Comparison of ENCODE assay signal across 28 cellular contexts in the genomic region with DNA sequence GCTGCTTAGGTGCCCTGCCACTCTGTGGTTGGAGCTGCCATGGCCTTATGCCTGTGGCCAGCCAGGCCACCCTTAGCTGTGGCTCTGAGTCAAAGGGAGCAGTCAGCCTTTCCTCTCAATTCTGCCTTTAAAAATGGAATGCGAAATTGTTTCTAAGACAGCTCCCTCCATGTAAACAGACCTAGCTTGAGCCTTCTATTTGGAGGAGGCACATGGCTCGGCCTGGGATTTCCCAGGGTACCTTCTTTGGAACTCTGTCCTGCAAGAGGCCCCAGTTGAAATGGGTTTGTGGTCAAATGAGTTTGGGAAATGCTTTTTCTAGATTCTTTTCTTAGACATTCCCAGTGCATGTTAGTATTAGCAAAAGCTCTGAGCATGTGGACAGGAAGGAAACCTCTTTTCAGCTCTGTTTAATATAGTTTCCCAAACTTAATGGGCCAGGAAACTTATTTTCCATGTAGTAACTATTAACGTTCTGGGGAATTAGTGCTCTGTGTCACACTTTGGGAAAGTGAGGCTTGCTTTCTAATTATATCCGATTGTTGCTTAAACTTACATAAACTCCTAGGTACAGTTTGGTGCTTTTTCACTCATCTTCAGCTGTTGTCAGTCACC. TPM values are rescaled to one million over a fixed set of nuclear protein-coding genes. Genes with fewer than 3 reads are reported as not detected.
DNase-seq lines count a peak whose midpoint lies in the region; ATAC-seq and TF ChIP-seq lines count a peak whose summit lies in the region.
"Had no signal": no experiment of that assay in that cellular context is flagged by ENCODE, and none has a peak within 500 bp of the region (broad histone marks: within the 10 kb centered on the region; RNA-seq: fewer than 3 reads in every experiment).

No MANE protein-coding gene starts in this region.

- H3K27me3 ChIP-seq in SK-N-SH (ENCODE audit: insufficient read depth): no peaks in the 10 kb centered on the region
- no peaks in the 10 kb centered on the region for H3K27me3 ChIP-seq in WERI-Rb-1 (ENCODE audit: insufficient read depth, low read depth, severe bottlenecking)

- CTCF ChIA-PET in SK-N-SH (lab: Yijun Ruan, JAX): interaction anchor here (1.0 to 19.7 kb wide), 16 partner anchors 9 to 235 kb away, joined by 3 to 314 read pairs (median 14); partner anchors contain the start of genes CLPB and INPPL1

- peaks cover 16% of the 10 kb centered on the region in 2 donors for H3K4me1 Mint-ChIP-seq in immature natural killer cell
- H3K4me1 Mint-ChIP-seq in stimulated activated effector memory CD8-positive, alpha-beta T cell treated with anti-CD3 and anti-CD28 coated beads, Interleukin-12 subunit alpha, Interleukin-12 subunit beta, amount 100 ng/mL, for 72 hours: peaks cover 32% of the 10 kb centered on the region

- peaks cover 17 to 27% of the 10 kb centered on the region in 2 experiments; a peak in 2 of 4 replicates for H3K4me1 ChIP-seq in SK-N-SH (ENCODE audit: control insufficient read depth in 1 of 2, insufficient read depth in 2 of 2, low read depth in 1 of 2, low read length in 1 of 2)

- no peak for ATAC-seq in stimulated activated effector memory CD8-positive, alpha-beta T cell treated with anti-CD3 and anti-CD28 coated beads, Interleukin-12 subunit alpha, Interleukin-12 subunit beta, amount 100 ng/mL, for 72 hours
- ATAC-seq: heart left ventricle; PC-3; stimulated activated naive CD8-positive, alpha-beta T cell treated with anti-CD3 and anti-CD28 coated beads, Interleukin-15, Interleukin-2, amounts not matched to agents 100 U/mL and 50 U/mL, for 24 hours had no signal

- in situ Hi-C loops in GM13977 (cut with MboI; ENCODE audit: low pct_unique_long_range_greater_than_20kb, low sequenced_read_pairs, unreplicated experiment): no loop called here

- peaks cover 5 to 35% (median 9%) of the 10 kb centered on the region in 3 donors for H3K36me3 Mint-ChIP-seq in immature natural killer cell
- peaks cover 56% of the 10 kb centered on the region for H3K36me3 Mint-ChIP-seq in stimulated activated effector memory CD8-positive, alpha-beta T cell treated with anti-CD3 and anti-CD28 coated beads, Interleukin-12 subunit alpha, Interleukin-12 subunit beta, amount 100 ng/mL, for 72 hours
- H3K36me3 Mint-ChIP-seq: activated naive CD8-positive, alpha-beta T cell had no signal

- H3F3A ChIP-seq in SK-N-SH (replicated peaks; ENCODE audit: insufficient read depth): peaks cover 56% of the 10 kb centered on the region

- H3K9me3 Mint-ChIP-seq in immature natural killer cell: peaks cover 0 to 2% (median 0%) of the 10 kb centered on the region in 6 donors
- H3K9me3 Mint-ChIP-seq in stimulated activated effector memory CD8-positive, alpha-beta T cell treated with anti-CD3 and anti-CD28 coated beads, Interleukin-12 subunit alpha, Interleukin-12 subunit beta, amount 100 ng/mL, for 72 hours: no peaks in the 10 kb centered on the region
- H3K9me3 Mint-ChIP-seq: CD4-positive, CD25-positive, alpha-beta regulatory T cell had no signal

- H4K20me1 ChIP-seq in SK-N-SH (ENCODE audit: insufficient read depth): peaks cover 11% of the 10 kb centered on the region; the same call in 1 of the 2 replicates

- peak overlapping the region; percentile 64 to 90; a peak in 3 of 4 replicates for H3K27ac ChIP-seq in SK-N-SH (ENCODE audit: low read depth in 2 of 2, low read length in 1 of 2)
- H3K27ac ChIP-seq in WERI-Rb-1: no peak overlapping the region
- H3K27ac ChIP-seq: ascending aorta, tibial artery had no signal

- H3K9me2 ChIP-seq in SK-N-SH: no peaks in the 10 kb centered on the region

- 68% methylated on average over 4 of the region's 4 CpGs for WGBS in SK-N-SH (ENCODE audit: low lambda C conversion rate)

- no peak overlapping the region for H3K4me3 Mint-ChIP-seq in immature natural killer cell
- no peak overlapping the region for H3K4me3 Mint-ChIP-seq in stimulated activated effector memory CD8-positive, alpha-beta T cell treated with anti-CD3 and anti-CD28 coated beads, Interleukin-12 subunit alpha, Interleukin-12 subunit beta, amount 100 ng/mL, for 72 hours
- H3K4me3 Mint-ChIP-seq: activated naive CD8-positive, alpha-beta T cell; CD4-positive, CD25-positive, alpha-beta regulatory T cell had no signal

- H3K79me2 ChIP-seq in SK-N-SH (ENCODE audit: insufficient read depth): peaks cover 7% of the 10 kb centered on the region; the same call in 1 of the 2 replicates

- no peak overlapping the region for H2AFZ ChIP-seq in SK-N-SH (ENCODE audit: low read depth)

- H3K4me3 ChIP-seq in SK-N-SH (ENCODE audit: low read depth in 2 of 2, low read length in 1 of 2) (no peak overlapping the region), WERI-Rb-1 (ENCODE audit: low read depth, low read length) (no peak overlapping the region)
- H3K4me3 ChIP-seq: ascending aorta, heart left ventricle, tibial artery had no signal

- TF ChIP-seq EP300 in SK-N-SH (IDR thresholded peaks at IDR 0.05; ENCODE audit: borderline replicate concordance in 1 of 2, low read depth in 1 of 2, low read length in 1 of 2): no peak

- no peak overlapping the region for H3K4me2 ChIP-seq in SK-N-SH

- TF ChIP-seq RAD21 in SK-N-SH (IDR thresholded peaks at IDR 0.05; ENCODE audit: low read length): peak; percentile 11; the same call in 1 of the 2 replicates

- peak overlapping the region in 4 of 6 donors; percentile 9 to 62 (median 38) for H3K27ac Mint-ChIP-seq in immature natural killer cell
- peak overlapping the region; percentile 30 for H3K27ac Mint-ChIP-seq in stimulated activated effector memory CD8-positive, alpha-beta T cell treated with anti-CD3 and anti-CD28 coated beads, Interleukin-12 subunit alpha, Interleukin-12 subunit beta, amount 100 ng/mL, for 72 hours
- H3K27ac Mint-ChIP-seq: activated naive CD8-positive, alpha-beta T cell had no signal

- DNase-seq in GM13977 (ENCODE audit: low spot score): peak; percentile 7
- no peak for DNase-seq in SK-N-SH
- DNase-seq in immature natural killer cell: no peak
- DNase-seq in stimulated activated effector memory CD8-positive, alpha-beta T cell treated with anti-CD3 and anti-CD28 coated beads, Interleukin-12 subunit alpha, Interleukin-12 subunit beta, amount 100 ng/mL, for 72 hours (ENCODE audit: low spot score in 2 of 2): no peak
- DNase-seq in HT-29 (ENCODE audit: low spot score): no peak
- no peak for DNase-seq in NCI-H2081 treated with DMSO at 0.1 percent for 48 hours (lab: John Stamatoyannopoulos, UW)
- DNase-seq in NCI-H446 (lab: John Stamatoyannopoulos, UW): no peak
- DNase-seq in WERI-Rb-1: no peak
- DNase-seq: CD4-positive, CD25-positive, alpha-beta regulatory T cell; heart left ventricle; KG1; mammary epithelial cell; NCI-H1417 treated with DMSO at 0.1 percent for 48 hours; NCI-H2107; NCI-H446 treated with DMSO at 0.1 percent for 48 hours; occipital lobe; PC-3; SHP77; stimulated activated CD4-positive, alpha-beta T cell treated with anti-CD3 and anti-CD28 coated beads, Interleukin-12 subunit alpha, Interleukin-12 subunit beta, amount 100 ng/mL, for 4 hours; stimulated activated CD4-positive, alpha-beta T cell treated with anti-CD3 and anti-CD28 coated beads, Interleukin-4, amount 100 ng/mL, for 24 hours; stimulated activated naive CD8-positive, alpha-beta T cell treated with anti-CD3 and anti-CD28 coated beads, Interleukin-15, Interleukin-2, amounts not matched to agents 100 U/mL and 50 U/mL, for 24 hours; tibial artery had no signal

- no peaks in the 10 kb centered on the region for H3K9me3 ChIP-seq in SK-N-SH
- H3K9me3 ChIP-seq in WERI-Rb-1 (ENCODE audit: severe bottlenecking): no peaks in the 10 kb centered on the region
- H3K9me3 ChIP-seq: ascending aorta, heart left ventricle, tibial artery had no signal

- TF ChIP-seq CTCF in GM13977 (IDR thresholded peaks at IDR 0.05; ENCODE audit: extremely low read depth, insufficient read depth, missing control alignments): no peak
- no peak for TF ChIP-seq CTCF in SK-N-SH (IDR thresholded peaks at IDR 0.05)
- TF ChIP-seq CTCF in WERI-Rb-1 (IDR thresholded peaks at IDR 0.05; ENCODE audit: low read depth, low read length): no peak

- H3K27me3 Mint-ChIP-seq in immature natural killer cell (ENCODE audit: low read depth in 3 of 3): peaks cover 4 to 9% (median 6%) of the 10 kb centered on the region in 3 donors

- H3K9ac ChIP-seq in SK-N-SH: no peak overlapping the region

- H3K36me3 ChIP-seq in SK-N-SH (replicated peaks in 1 of 2; ENCODE audit: control insufficient read depth in 1 of 2, insufficient read depth in 2 of 2, low read length in 1 of 2) (peaks cover 30 to 66% of the 10 kb centered on the region in 2 experiments), WERI-Rb-1 (peaks cover 78% of the 10 kb centered on the region)

- POLR2A ChIA-PET in SK-N-SH (lab: Yijun Ruan, JAX): interaction anchor here (0.6 to 15.5 kb wide), 21 partner anchors 10 to 257 kb away, joined by 3 to 880 read pairs (median 10); partner anchors contain the start of genes CLPB and INPPL1

TF ChIP-seq in SK-N-SH, 30 proteins besides CTCF, POLR2A, EP300 and RAD21 (continues in another document):
- TF ChIP-seq RCOR1 (IDR thresholded peaks at IDR 0.05; ENCODE audit: low read length): no peak
- no peak for TF ChIP-seq JUND (IDR thresholded peaks at IDR 0.05)
- TF ChIP-seq POLR2AphosphoS5 (IDR thresholded peaks at IDR 0.05; ENCODE audit: low read depth, low read length): peak; percentile 12; the same call in 1 of the 2 replicates
- TF ChIP-seq MXI1 (IDR thresholded peaks at IDR 0.05; ENCODE audit: low read depth, low read length): 0 out of 2 replicates have a peak, but pooled peaks have one; percentile 42
- 0 out of 2 replicates have a peak, but pooled peaks have one; percentile 27 for TF ChIP-seq SIN3A (IDR thresholded peaks at IDR 0.05; ENCODE audit: borderline replicate concordance, low read depth, low read length)

RNA-seq across cellular contexts. Expression of gene PHOX2A, which starts 7.8 kb away (rescaled TPM):
- polyA plus RNA-seq in SK-N-SH (2012; rRNA removed) (65.0 and 75.6 TPM in 2 replicates), immature natural killer cell (not detected)
- polyA plus RNA-seq in SK-N-SH (2012; cell fraction: cytosol; rRNA removed): 38.6 and 72.8 TPM in 2 replicates
- 47.3 and 62.5 TPM in 2 replicates for polyA plus RNA-seq in SK-N-SH (2012; cell fraction: nucleus; rRNA removed)
- total RNA-seq in HT-29 (2014; rRNA removed; shearing (Covaris generic)): not detected in 2 replicates
- total RNA-seq: ascending aorta; cardiac septum; CD4-positive, CD25-positive, alpha-beta regulatory T cell; dermis microvascular lymphatic vessel endothelial cell; heart left ventricle; mammary epithelial cell; occipital lobe; PC-3; renal cortical epithelial cell; T-helper 1 cell treated with Interleukin-12 subunit alpha and Interleukin-12 subunit beta and Interleukin-4 antibody, amounts not matched to agents 30 ng/mL and 1 ng/mL, for 36 hours had no signal
- polyA plus RNA-seq: CD4-positive, CD25-positive, alpha-beta regulatory T cell; heart left ventricle; mammary epithelial cell had no signal

RNA-seq across cellular contexts. Expression of gene INPPL1, which starts 11.6 kb away (rescaled TPM):
- polyA plus RNA-seq in SK-N-SH (2012; rRNA removed) (123 and 138 TPM in 2 replicates), immature natural killer cell (10 to 100 TPM in 1 of 3 donors, 1 to 10 TPM in 2; 3.5 to 13.8 (median 5.8) TPM)
- polyA plus RNA-seq in SK-N-SH (2012; cell fraction: cytosol; rRNA removed): 26.6 and 41.4 TPM in 2 replicates
- polyA plus RNA-seq in SK-N-SH (2012; cell fraction: nucleus; rRNA removed): 712 and 808 TPM in 2 replicates
- total RNA-seq in HT-29 (2014; rRNA removed; shearing (Covaris generic)): 97.2 and 133 TPM in 2 replicates

RNA-seq across cellular contexts. Expression of gene FOLR2, which starts 19.6 kb away (rescaled TPM):
- polyA plus RNA-seq in SK-N-SH (2012; rRNA removed) (not detected in 2 replicates), immature natural killer cell (1 to 10 TPM in 1 of 3 donors, not detected in 2; 1.2 TPM)
- polyA plus RNA-seq in SK-N-SH (2012; cell fraction: cytosol; rRNA removed): not detected in 2 replicates
- polyA plus RNA-seq in SK-N-SH (2012; cell fraction: nucleus; rRNA removed): not detected in 2 replicates
- not detected in 2 replicates for total RNA-seq in HT-29 (2014; rRNA removed; shearing (Covaris generic))
- total RNA-seq: CD4-positive, CD25-positive, alpha-beta regulatory T cell; dermis microvascular lymphatic vessel endothelial cell; mammary epithelial cell; PC-3; renal cortical epithelial cell; T-helper 1 cell treated with Interleukin-12 subunit alpha and Interleukin-12 subunit beta and Interleukin-4 antibody, amounts not matched to agents 30 ng/mL and 1 ng/mL, for 36 hours had no signal
- polyA plus RNA-seq: mammary epithelial cell had no signal

RNA-seq across cellular contexts. Expression of gene FOLR1, which starts 44.2 kb away (rescaled TPM):
- polyA plus RNA-seq in SK-N-SH (2012; rRNA removed) (0.26 TPM in 1 of 2 replicates, not detected in the other), immature natural killer cell (not detected)
- polyA plus RNA-seq in SK-N-SH (2012; cell fraction: cytosol; rRNA removed): 0.08 and 0.14 TPM in 2 replicates
- 0.05 and 0.15 TPM in 2 replicates for polyA plus RNA-seq in SK-N-SH (2012; cell fraction: nucleus; rRNA removed)
- total RNA-seq in HT-29 (2014; rRNA removed; shearing (Covaris generic)): 6.1 and 6.2 TPM in 2 replicates
- total RNA-seq: ascending aorta; CD4-positive, CD25-positive, alpha-beta regulatory T cell; dermis microvascular lymphatic vessel endothelial cell; occipital lobe; T-helper 1 cell treated with Interleukin-12 subunit alpha and Interleukin-12 subunit beta and Interleukin-4 antibody, amounts not matched to agents 30 ng/mL and 1 ng/mL, for 36 hours had no signal
- polyA plus RNA-seq: CD4-positive, CD25-positive, alpha-beta regulatory T cell had no signal

Comparison
In these comparisons a context has a peak if more than half of its experiments do, and no peak if none do; other contexts are left out.
1. RNA of gene PHOX2A, which starts 7.8 kb away (polyA plus RNA-seq): 38.6 to 75.6 TPM in SK-N-SH; not detected in immature natural killer cell; every median in the first group is over 10 times any median in the second.